16 cellular contexts compared by ENCODE assay signal in genomic region chr11:94840209-94840608, GRCh38.
A peak's percentile ranks its signal among the peaks of the same experiment; 100 is the strongest.
DNase-seq lines count a peak whose midpoint lies in the region; TF ChIP-seq lines count a peak whose summit lies in the region.
"Had no signal": no experiment of that assay in that cellular context is flagged by ENCODE, and none has a peak within 500 bp of the region (broad histone marks: within the 10 kb centered on the region; RNA-seq: fewer than 3 reads in every experiment).

No MANE protein-coding gene starts in this region.

- H3K9me3 ChIP-seq in esophagus muscularis mucosa (no peaks in the 10 kb centered on the region), suprapubic skin (no peaks in the 10 kb centered on the region)

- no peaks in the 10 kb centered on the region for H3K27me3 ChIP-seq in esophagus muscularis mucosa
- H3K27me3 ChIP-seq in suprapubic skin, result no peaks in the 10 kb centered on the region

- DNase-seq in GM03348 (ENCODE audit: low spot score) (peak; percentile 13), esophagus muscularis mucosa (ENCODE audit: extremely low spot score) (no peak), left kidney (ENCODE audit: low read depth, low spot score) (peak; percentile 9), suprapubic skin (ENCODE audit: low spot score in 2 of 2) (no peak), NCI-H1930 (lab: John Stamatoyannopoulos, UW) (no peak), NCI-H526 (lab: John Stamatoyannopoulos, UW) (no peak)
- no peak for DNase-seq in activated T-helper 1 cell treated with anti-CD3 and anti-CD28 coated beads, Interleukin-12 subunit alpha, Interleukin-12 subunit beta, Interleukin-2, Interleukin-4 antibody, amounts not matched to agents 30 ng/mL and 10 ng/mL and 1 ng/mL, durations not matched to agents 14 hours and 24 hours and 36 hours (ENCODE audit: low spot score)
- DNase-seq in activated CD4-positive, alpha-beta T cell treated with anti-CD3 and anti-CD28 coated beads, Interleukin-2, amount 10 ng/mL, durations not matched to agents 24 days and 14 days, result no peak
- DNase-seq: Calu3; CD4-positive, alpha-beta T cell; DMS53; H9; NCI-H1048; NCI-H1436 treated with DMSO at 0.1 percent for 48 hours; NCI-H2081 had no signal

- WGBS in esophagus muscularis mucosa, result 67% methylated on average over 4 of the region's 4 CpGs
- WGBS in suprapubic skin, result 67% methylated on average over 4 of the region's 4 CpGs

- intact Hi-C loops in esophagus muscularis mucosa (cut with DNase I), result no loop called here
- intact Hi-C loops in activated T-helper 1 cell treated with anti-CD3 and anti-CD28 coated beads, Interleukin-12 subunit alpha, Interleukin-12 subunit beta, Interleukin-2, Interleukin-4 antibody, amounts not matched to agents 30 ng/mL and 10 ng/mL and 1 ng/mL, durations not matched to agents 14 hours and 24 hours and 36 hours (cut with micrococcal nuclease), result no loop called here
- intact Hi-C loops in activated CD4-positive, alpha-beta T cell treated with anti-CD3 and anti-CD28 coated beads, Interleukin-2, amount 10 ng/mL, durations not matched to agents 24 days and 14 days (cut with micrococcal nuclease), result no loop called here

- H3K27ac Mint-ChIP-seq in activated T-helper 1 cell treated with anti-CD3 and anti-CD28 coated beads, Interleukin-12 subunit alpha, Interleukin-12 subunit beta, Interleukin-2, Interleukin-4 antibody, amounts not matched to agents 30 ng/mL and 10 ng/mL and 1 ng/mL, durations not matched to agents 14 hours and 24 hours and 36 hours, result no peak overlapping the region
- no peak overlapping the region for H3K27ac Mint-ChIP-seq in activated CD4-positive, alpha-beta T cell treated with anti-CD3 and anti-CD28 coated beads, Interleukin-2, amount 10 ng/mL, durations not matched to agents 24 days and 14 days
- H3K27ac Mint-ChIP-seq: B cell; CD4-positive, alpha-beta T cell; H9 had no signal

- no peak for TF ChIP-seq POLR2A in esophagus muscularis mucosa (IDR thresholded peaks at IDR 0.05; ENCODE audit: low read depth)
- TF ChIP-seq POLR2A in suprapubic skin (IDR thresholded peaks at IDR 0.05), result no peak

- H3K4me1 Mint-ChIP-seq in activated T-helper 1 cell treated with anti-CD3 and anti-CD28 coated beads, Interleukin-12 subunit alpha, Interleukin-12 subunit beta, Interleukin-2, Interleukin-4 antibody, amounts not matched to agents 30 ng/mL and 10 ng/mL and 1 ng/mL, durations not matched to agents 14 hours and 24 hours and 36 hours (ENCODE audit: low read depth), result no peaks in the 10 kb centered on the region
- no peaks in the 10 kb centered on the region for H3K4me1 Mint-ChIP-seq in activated CD4-positive, alpha-beta T cell treated with anti-CD3 and anti-CD28 coated beads, Interleukin-2, amount 10 ng/mL, durations not matched to agents 24 days and 14 days
- H3K4me1 Mint-ChIP-seq: B cell, H9 had no signal

- no peaks in the 10 kb centered on the region for H3K9me3 Mint-ChIP-seq in activated T-helper 1 cell treated with anti-CD3 and anti-CD28 coated beads, Interleukin-12 subunit alpha, Interleukin-12 subunit beta, Interleukin-2, Interleukin-4 antibody, amounts not matched to agents 30 ng/mL and 10 ng/mL and 1 ng/mL, durations not matched to agents 14 hours and 24 hours and 36 hours
- H3K9me3 Mint-ChIP-seq in activated CD4-positive, alpha-beta T cell treated with anti-CD3 and anti-CD28 coated beads, Interleukin-2, amount 10 ng/mL, durations not matched to agents 24 days and 14 days, result no peaks in the 10 kb centered on the region
- H3K9me3 Mint-ChIP-seq: CD4-positive, alpha-beta T cell; H9 had no signal

- no peak for TF ChIP-seq EP300 in esophagus muscularis mucosa (IDR thresholded peaks at IDR 0.05)
- no peak for TF ChIP-seq EP300 in suprapubic skin (IDR thresholded peaks at IDR 0.05)

- no peak for TF ChIP-seq CTCF in esophagus muscularis mucosa (IDR thresholded peaks at IDR 0.05)
- TF ChIP-seq CTCF in suprapubic skin (IDR thresholded peaks at IDR 0.05), result no peak

- peaks cover 3% of the 10 kb centered on the region for H3K27me3 Mint-ChIP-seq in activated T-helper 1 cell treated with anti-CD3 and anti-CD28 coated beads, Interleukin-12 subunit alpha, Interleukin-12 subunit beta, Interleukin-2, Interleukin-4 antibody, amounts not matched to agents 30 ng/mL and 10 ng/mL and 1 ng/mL, durations not matched to agents 14 hours and 24 hours and 36 hours (ENCODE audit: insufficient read depth)
- H3K27me3 Mint-ChIP-seq in activated CD4-positive, alpha-beta T cell treated with anti-CD3 and anti-CD28 coated beads, Interleukin-2, amount 10 ng/mL, durations not matched to agents 24 days and 14 days, result peaks cover 7% of the 10 kb centered on the region
- H3K27me3 Mint-ChIP-seq: B cell; CD4-positive, alpha-beta T cell had no signal

- H3K27ac ChIP-seq in esophagus muscularis mucosa (replicated peaks in 1 of 4), result peak overlapping the region; percentile 7 to 44 (median 29)
- peak overlapping the region; percentile 34 for H3K27ac ChIP-seq in suprapubic skin

- peaks cover 15 to 77% (median 75%) of the 10 kb centered on the region in 4 donors for H3K4me1 ChIP-seq in esophagus muscularis mucosa
- peaks cover 26% of the 10 kb centered on the region for H3K4me1 ChIP-seq in suprapubic skin

- H3K36me3 ChIP-seq in esophagus muscularis mucosa (peaks cover 0 to 31% (median 10%) of the 10 kb centered on the region in 4 donors), suprapubic skin (no peaks in the 10 kb centered on the region)

- no peak overlapping the region for H3K4me3 Mint-ChIP-seq in activated T-helper 1 cell treated with anti-CD3 and anti-CD28 coated beads, Interleukin-12 subunit alpha, Interleukin-12 subunit beta, Interleukin-2, Interleukin-4 antibody, amounts not matched to agents 30 ng/mL and 10 ng/mL and 1 ng/mL, durations not matched to agents 14 hours and 24 hours and 36 hours
- no peak overlapping the region for H3K4me3 Mint-ChIP-seq in activated CD4-positive, alpha-beta T cell treated with anti-CD3 and anti-CD28 coated beads, Interleukin-2, amount 10 ng/mL, durations not matched to agents 24 days and 14 days
- H3K4me3 Mint-ChIP-seq: B cell; CD4-positive, alpha-beta T cell; H9 had no signal

- H3K4me3 ChIP-seq in esophagus muscularis mucosa (no peak overlapping the region), suprapubic skin (no peak overlapping the region)

- no peaks in the 10 kb centered on the region for H3K36me3 Mint-ChIP-seq in activated T-helper 1 cell treated with anti-CD3 and anti-CD28 coated beads, Interleukin-12 subunit alpha, Interleukin-12 subunit beta, Interleukin-2, Interleukin-4 antibody, amounts not matched to agents 30 ng/mL and 10 ng/mL and 1 ng/mL, durations not matched to agents 14 hours and 24 hours and 36 hours (ENCODE audit: low read depth)
- no peaks in the 10 kb centered on the region for H3K36me3 Mint-ChIP-seq in activated CD4-positive, alpha-beta T cell treated with anti-CD3 and anti-CD28 coated beads, Interleukin-2, amount 10 ng/mL, durations not matched to agents 24 days and 14 days (ENCODE audit: low read depth)

Comparison
In these comparisons a context has a peak if more than half of its experiments do, and no peak if none do; other contexts are left out.
1. DNase-seq: peak in GM03348 (single experiment) and left kidney (single experiment); none in esophagus muscularis mucosa (single experiment), suprapubic skin (0 of 2), NCI-H1930 (0 of 2), activated T-helper 1 cell treated with anti-CD3 and anti-CD28 coated beads, Interleukin-12 subunit alpha, Interleukin-12 subunit beta, Interleukin-2, Interleukin-4 antibody, amounts not matched to agents 30 ng/mL and 10 ng/mL and 1 ng/mL, durations not matched to agents 14 hours and 24 hours and 36 hours (single experiment), NCI-H526 (0 of 2) and activated CD4-positive, alpha-beta T cell treated with anti-CD3 and anti-CD28 coated beads, Interleukin-2, amount 10 ng/mL, durations not matched to agents 24 days and 14 days (single experiment).